24 cellular contexts compared by ENCODE assay signal in genomic region chr7:121331048-121331447, GRCh38. TPM values are rescaled to one million over a fixed set of nuclear protein-coding genes. Genes with fewer than 3 reads are reported as not detected.
"Had no signal": no experiment of that assay in that cellular context is flagged by ENCODE, and none has a peak within 500 bp of the region (broad histone marks: within the 10 kb centered on the region; RNA-seq: fewer than 3 reads in every experiment).

No MANE protein-coding gene starts in this region.

- ATAC-seq: activated CD8-positive, alpha-beta T cell treated with anti-CD3 and anti-CD28 coated beads for 36 hours; T-helper 17 cell had no signal

- H3K9me3 ChIP-seq: colonic mucosa, left lung, pancreas, stomach, thoracic aorta, upper lobe of left lung had no signal

- H3K36me3 Mint-ChIP-seq: activated naive CD4-positive, alpha-beta T cell treated with anti-CD3 and anti-CD28 coated beads, Interleukin-2, amount 10 ng/mL, durations not matched to agents 7 days and 5 days had no signal

- H3K27ac ChIP-seq: colonic mucosa, left lung, pancreas, stomach, thoracic aorta, upper lobe of left lung had no signal

- H3K9me3 Mint-ChIP-seq: activated CD8-positive, alpha-beta T cell treated with anti-CD3 and anti-CD28 coated beads for 36 hours; activated naive CD4-positive, alpha-beta T cell treated with anti-CD3 and anti-CD28 coated beads, Interleukin-2, amount 10 ng/mL, durations not matched to agents 7 days and 5 days; central memory CD8-positive, alpha-beta T cell; endodermal cell had no signal

- H3K27ac Mint-ChIP-seq: activated CD8-positive, alpha-beta T cell treated with anti-CD3 and anti-CD28 coated beads for 36 hours; activated naive CD4-positive, alpha-beta T cell treated with anti-CD3 and anti-CD28 coated beads, Interleukin-2, amount 10 ng/mL, durations not matched to agents 7 days and 5 days; endodermal cell; T-helper 17 cell had no signal

- DNase-seq: activated CD4-positive, alpha-beta T cell treated with anti-CD3 and anti-CD28 coated beads for 48 hours; activated CD4-positive, CD25-positive, alpha-beta regulatory T cell; activated CD8-positive, alpha-beta T cell treated with anti-CD3 and anti-CD28 coated beads for 36 hours; activated effector memory CD4-positive, alpha-beta T cell treated with Interleukin-2 at 50 U/mL for 16 hours; activated naive CD4-positive, alpha-beta T cell treated with anti-CD3 and anti-CD28 coated beads, Interleukin-2, amount 10 ng/mL, durations not matched to agents 7 days and 5 days; activated T-cell treated with anti-CD3 and anti-CD28 coated beads, Interleukin-2, amount 50 U/mL, for 48 hours; aorta; colonic mucosa; endodermal cell; foreskin melanocyte; glutamatergic neuron; mammary epithelial cell; pancreas; small intestine; stimulated activated CD4-positive, alpha-beta T cell treated with anti-CD3 and anti-CD28 coated beads, Interleukin-4, amount 100 ng/mL, for 1 hour; stomach; T-helper 17 cell had no signal

- H3K36me3 ChIP-seq: colonic mucosa, left lung, pancreas, stomach, thoracic aorta, upper lobe of left lung had no signal

RNA-seq across cellular contexts. Expression of gene WNT16, which starts 2.2 kb away (rescaled TPM):
- total RNA-seq: activated CD8-positive, alpha-beta T cell treated with anti-CD3 and anti-CD28 coated beads for 36 hours; aorta; epithelial cell of proximal tubule; kidney epithelial cell; left lung; mammary epithelial cell; pulmonary artery endothelial cell; T-helper 17 cell; thoracic aorta; upper lobe of left lung had no signal
- polyA plus RNA-seq: aorta, mammary epithelial cell had no signal
